16 cellular contexts compared by ENCODE assay signal in the genomic region with DNA sequence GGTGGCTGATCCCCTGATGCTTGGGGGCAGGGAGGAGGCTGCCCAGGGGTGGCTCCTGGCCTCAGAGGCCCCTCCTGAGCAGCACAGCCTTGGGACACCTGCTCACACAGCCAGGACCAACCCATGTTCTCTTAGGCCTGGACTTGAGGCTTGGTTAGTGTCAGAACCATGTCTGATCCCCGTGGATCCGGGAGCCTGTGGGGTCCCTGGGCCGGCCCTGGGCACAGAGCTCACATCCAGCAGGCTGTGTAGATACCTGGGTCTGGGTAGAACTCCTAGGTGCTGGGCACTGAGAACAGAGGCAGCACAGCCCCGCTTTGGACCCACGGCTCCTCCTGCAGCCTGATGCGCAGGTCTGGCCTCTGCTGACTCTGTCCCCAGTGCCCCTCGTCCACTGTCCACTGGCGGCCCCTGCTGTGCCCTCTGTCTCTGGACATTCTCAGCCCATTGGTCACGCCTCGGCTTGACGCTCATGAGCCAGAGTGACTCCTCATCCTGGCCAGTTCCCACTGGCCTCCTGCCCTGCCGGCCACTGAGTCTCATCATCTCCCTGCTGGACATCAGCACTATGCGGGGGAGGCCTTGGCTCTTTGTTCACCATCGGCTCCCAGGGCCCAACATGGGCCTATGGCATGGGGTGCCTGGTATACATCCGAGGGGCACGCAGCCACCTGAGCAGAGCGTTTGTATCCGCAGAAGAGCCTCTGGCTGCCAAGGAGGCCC.
DNase-seq lines count a peak whose midpoint lies in the region; ATAC-seq and TF ChIP-seq lines count a peak whose summit lies in the region.
"Had no signal": no experiment of that assay in that cellular context is flagged by ENCODE, and none has a peak within 500 bp of the region (broad histone marks: within the 10 kb centered on the region; RNA-seq: fewer than 3 reads in every experiment).

No MANE protein-coding gene starts in this region.

- no peaks in the 10 kb centered on the region for H3K27me3 Mint-ChIP-seq in activated naive CD8-positive, alpha-beta T cell treated with anti-CD3 and anti-CD28 coated beads, Interleukin-2, amount 10 ng/mL, durations not matched to agents 7 days and 5 days
- no peaks in the 10 kb centered on the region for H3K27me3 Mint-ChIP-seq in activated naive CD8-positive, alpha-beta T cell treated with anti-CD3 and anti-CD28 coated beads, Interleukin-2, amount 50 U/mL, for 24 hours
- H3K27me3 Mint-ChIP-seq in natural killer cell treated with Interleukin-12 subunit alpha and Interleukin-12 subunit beta and Interleukin-15 and Interleukin-18, amount 100 ng/mL, for 72 hours = no peaks in the 10 kb centered on the region
- H3K27me3 Mint-ChIP-seq: activated naive CD8-positive, alpha-beta T cell treated with anti-CD3 and anti-CD28 coated beads for 36 hours; naive thymus-derived CD4-positive, alpha-beta T cell had no signal

- intact Hi-C loops in upper lobe of right lung (cut with DNase I) = no loop called here

- no peaks in the 10 kb centered on the region for H3K4me1 ChIP-seq in upper lobe of right lung
- H3K4me1 ChIP-seq: vagina had no signal

- no peaks in the 10 kb centered on the region for H3K36me3 Mint-ChIP-seq in activated naive CD8-positive, alpha-beta T cell treated with anti-CD3 and anti-CD28 coated beads, Interleukin-2, amount 10 ng/mL, durations not matched to agents 7 days and 5 days
- no peaks in the 10 kb centered on the region for H3K36me3 Mint-ChIP-seq in activated naive CD8-positive, alpha-beta T cell treated with anti-CD3 and anti-CD28 coated beads, Interleukin-2, amount 50 U/mL, for 24 hours (ENCODE audit: low read depth)
- no peaks in the 10 kb centered on the region for H3K36me3 Mint-ChIP-seq in natural killer cell treated with Interleukin-12 subunit alpha and Interleukin-12 subunit beta and Interleukin-15 and Interleukin-18, amount 100 ng/mL, for 72 hours
- H3K36me3 Mint-ChIP-seq: activated naive CD8-positive, alpha-beta T cell treated with anti-CD3 and anti-CD28 coated beads for 36 hours had no signal

- H3K4me1 Mint-ChIP-seq in activated naive CD8-positive, alpha-beta T cell treated with anti-CD3 and anti-CD28 coated beads, Interleukin-2, amount 10 ng/mL, durations not matched to agents 7 days and 5 days = peaks cover 9% of the 10 kb centered on the region
- H3K4me1 Mint-ChIP-seq in activated naive CD8-positive, alpha-beta T cell treated with anti-CD3 and anti-CD28 coated beads, Interleukin-2, amount 50 U/mL, for 24 hours = no peaks in the 10 kb centered on the region
- no peaks in the 10 kb centered on the region for H3K4me1 Mint-ChIP-seq in natural killer cell treated with Interleukin-12 subunit alpha and Interleukin-12 subunit beta and Interleukin-15 and Interleukin-18, amount 100 ng/mL, for 72 hours (ENCODE audit: low read depth in 2 of 2)
- H3K4me1 Mint-ChIP-seq: activated naive CD8-positive, alpha-beta T cell treated with anti-CD3 and anti-CD28 coated beads for 36 hours; naive thymus-derived CD4-positive, alpha-beta T cell had no signal

- no peak overlapping the region for H3K4me3 ChIP-seq in upper lobe of right lung
- H3K4me3 ChIP-seq: vagina had no signal

- peak; percentile 25 for DNase-seq in activated naive CD8-positive, alpha-beta T cell treated with anti-CD3 and anti-CD28 coated beads, Interleukin-2, amount 10 ng/mL, durations not matched to agents 7 days and 5 days
- DNase-seq in activated naive CD8-positive, alpha-beta T cell treated with anti-CD3 and anti-CD28 coated beads, Interleukin-2, amount 50 U/mL, for 24 hours = no peak
- peak; percentile 77 for DNase-seq in cerebellum (ENCODE audit: low spot score)
- DNase-seq in natural killer cell treated with Interleukin-12 subunit alpha and Interleukin-12 subunit beta and Interleukin-15 and Interleukin-18, amount 100 ng/mL, for 72 hours (ENCODE audit: low spot score) = peak; percentile 38
- peak; percentile 47 for DNase-seq in upper lobe of right lung
- no peak for DNase-seq in GM13977 (ENCODE audit: low spot score)
- no peak for DNase-seq in KG1 (lab: John Stamatoyannopoulos, UW)
- DNase-seq in DMS79 (lab: John Stamatoyannopoulos, UW) = no peak
- DNase-seq: activated naive CD8-positive, alpha-beta T cell treated with anti-CD3 and anti-CD28 coated beads for 36 hours; cerebellar nuclear complex; naive thymus-derived CD4-positive, alpha-beta T cell; NCI-H1105; NCI-H345; stimulated activated naive CD4-positive, alpha-beta T cell had no signal

- no peaks in the 10 kb centered on the region for H3K27me3 ChIP-seq in upper lobe of right lung
- H3K27me3 ChIP-seq: vagina had no signal

- in situ Hi-C loops in GM13977 (cut with MboI; ENCODE audit: low pct_unique_long_range_greater_than_20kb, low sequenced_read_pairs, unreplicated experiment) = no loop called here

- no peak overlapping the region for H3K27ac Mint-ChIP-seq in activated naive CD8-positive, alpha-beta T cell treated with anti-CD3 and anti-CD28 coated beads, Interleukin-2, amount 10 ng/mL, durations not matched to agents 7 days and 5 days
- no peak overlapping the region for H3K27ac Mint-ChIP-seq in activated naive CD8-positive, alpha-beta T cell treated with anti-CD3 and anti-CD28 coated beads, Interleukin-2, amount 50 U/mL, for 24 hours
- H3K27ac Mint-ChIP-seq in natural killer cell treated with Interleukin-12 subunit alpha and Interleukin-12 subunit beta and Interleukin-15 and Interleukin-18, amount 100 ng/mL, for 72 hours = no peak overlapping the region
- H3K27ac Mint-ChIP-seq: activated naive CD8-positive, alpha-beta T cell treated with anti-CD3 and anti-CD28 coated beads for 36 hours had no signal

- no peaks in the 10 kb centered on the region for H3K9me3 Mint-ChIP-seq in activated naive CD8-positive, alpha-beta T cell treated with anti-CD3 and anti-CD28 coated beads, Interleukin-2, amount 10 ng/mL, durations not matched to agents 7 days and 5 days
- no peaks in the 10 kb centered on the region for H3K9me3 Mint-ChIP-seq in activated naive CD8-positive, alpha-beta T cell treated with anti-CD3 and anti-CD28 coated beads, Interleukin-2, amount 50 U/mL, for 24 hours
- no peaks in the 10 kb centered on the region for H3K9me3 Mint-ChIP-seq in natural killer cell treated with Interleukin-12 subunit alpha and Interleukin-12 subunit beta and Interleukin-15 and Interleukin-18, amount 100 ng/mL, for 72 hours
- H3K9me3 Mint-ChIP-seq: activated naive CD8-positive, alpha-beta T cell treated with anti-CD3 and anti-CD28 coated beads for 36 hours; naive thymus-derived CD4-positive, alpha-beta T cell had no signal

- peaks cover 8% of the 10 kb centered on the region for H3K36me3 ChIP-seq in upper lobe of right lung

- no peaks in the 10 kb centered on the region for H3K9me3 ChIP-seq in upper lobe of right lung
- H3K9me3 ChIP-seq: vagina had no signal

- no peak overlapping the region for H3K4me3 Mint-ChIP-seq in activated naive CD8-positive, alpha-beta T cell treated with anti-CD3 and anti-CD28 coated beads, Interleukin-2, amount 10 ng/mL, durations not matched to agents 7 days and 5 days
- no peak overlapping the region for H3K4me3 Mint-ChIP-seq in activated naive CD8-positive, alpha-beta T cell treated with anti-CD3 and anti-CD28 coated beads, Interleukin-2, amount 50 U/mL, for 24 hours
- no peak overlapping the region for H3K4me3 Mint-ChIP-seq in natural killer cell treated with Interleukin-12 subunit alpha and Interleukin-12 subunit beta and Interleukin-15 and Interleukin-18, amount 100 ng/mL, for 72 hours
- H3K4me3 Mint-ChIP-seq: activated naive CD8-positive, alpha-beta T cell treated with anti-CD3 and anti-CD28 coated beads for 36 hours; naive thymus-derived CD4-positive, alpha-beta T cell had no signal

- TF ChIP-seq CTCF in upper lobe of right lung (IDR thresholded peaks at IDR 0.05) = no peak
- no peak for TF ChIP-seq CTCF in GM13977 (IDR thresholded peaks at IDR 0.05; ENCODE audit: extremely low read depth, insufficient read depth, missing control alignments)

- no peak overlapping the region for H3K27ac ChIP-seq in upper lobe of right lung
- H3K27ac ChIP-seq: vagina, VCaP had no signal

- POLR2A ChIA-PET in activated naive CD8-positive, alpha-beta T cell treated with anti-CD3 and anti-CD28 coated beads, Interleukin-2, amount 10 ng/mL, durations not matched to agents 7 days and 5 days (lab: Charles Lee) = no interaction called here

- ATAC-seq in activated naive CD8-positive, alpha-beta T cell treated with anti-CD3 and anti-CD28 coated beads, Interleukin-2, amount 10 ng/mL, durations not matched to agents 7 days and 5 days (ENCODE audit: low read depth) = no peak
- ATAC-seq in activated naive CD8-positive, alpha-beta T cell treated with anti-CD3 and anti-CD28 coated beads, Interleukin-2, amount 50 U/mL, for 24 hours = no peak
- ATAC-seq in natural killer cell treated with Interleukin-12 subunit alpha and Interleukin-12 subunit beta and Interleukin-15 and Interleukin-18, amount 100 ng/mL, for 72 hours = no peak
- no peak for ATAC-seq in upper lobe of right lung
- ATAC-seq: naive thymus-derived CD4-positive, alpha-beta T cell had no signal

Comparison
In these comparisons a context has a peak if more than half of its experiments do, and no peak if none do; other contexts are left out.
1. DNase-seq: peak in activated naive CD8-positive, alpha-beta T cell treated with anti-CD3 and anti-CD28 coated beads, Interleukin-2, amount 10 ng/mL, durations not matched to agents 7 days and 5 days (single experiment), cerebellum (single experiment), natural killer cell treated with Interleukin-12 subunit alpha and Interleukin-12 subunit beta and Interleukin-15 and Interleukin-18, amount 100 ng/mL, for 72 hours (single experiment) and upper lobe of right lung (single experiment); none in activated naive CD8-positive, alpha-beta T cell treated with anti-CD3 and anti-CD28 coated beads, Interleukin-2, amount 50 U/mL, for 24 hours (single experiment), GM13977 (single experiment), KG1 (single experiment) and DMS79 (single experiment).